Comparison of ENCODE assay signal across 8 cellular contexts in genomic region chr22:23218053-23218866, GRCh38. TPM values are rescaled to one million over a fixed set of nuclear protein-coding genes. Genes with fewer than 3 reads are reported as not detected.
DNase-seq lines count a peak whose midpoint lies in the region; ATAC-seq and TF ChIP-seq lines count a peak whose summit lies in the region.

No MANE protein-coding gene starts in this region.

- POLR2A ChIA-PET in A673 (lab: Charles Lee; ENCODE audit: low non-redundant PET): no interaction called here

- H3K9me3 ChIP-seq in A673 (ENCODE audit: low read depth, low read length, poor library complexity, severe bottlenecking): no peaks in the 10 kb centered on the region
- no peaks in the 10 kb centered on the region for H3K9me3 ChIP-seq in HUES64 (ENCODE audit: insufficient read depth, low read depth, low read length)

- H3K4me1 Mint-ChIP-seq in nephron progenitor cell: peaks cover 78% of the 10 kb centered on the region

- peaks cover 12% of the 10 kb centered on the region for H3K27me3 Mint-ChIP-seq in nephron progenitor cell (ENCODE audit: low read depth, poor library complexity)

- H3K4me1 ChIP-seq in A673 (ENCODE audit: insufficient read depth, low read length, poor library complexity, severe bottlenecking) (peaks cover 43% of the 10 kb centered on the region), HUES64 (ENCODE audit: insufficient read depth, low read length) (peaks cover 40% of the 10 kb centered on the region)

- H3K9me3 Mint-ChIP-seq in nephron progenitor cell: no peaks in the 10 kb centered on the region

- 90% methylated on average over 12 of the region's 12 CpGs for WGBS in HUES64

- H3K36me3 ChIP-seq in A673 (ENCODE audit: insufficient read depth, low read length, poor library complexity, severe bottlenecking) (no peaks in the 10 kb centered on the region), HUES64 (ENCODE audit: insufficient read depth, low read length) (no peaks in the 10 kb centered on the region)

- H3K4me3 ChIP-seq in A673 (ENCODE audit: low read depth, low read length, poor library complexity, severe bottlenecking) (no peak overlapping the region), HUES64 (ENCODE audit: low read length) (no peak overlapping the region)

- H3K27me3 ChIP-seq in A673 (replicated peaks; ENCODE audit: insufficient read depth, low read depth, low read length, poor library complexity) (no peaks in the 10 kb centered on the region), HUES64 (ENCODE audit: insufficient read depth, low read length) (no peaks in the 10 kb centered on the region)

- peak overlapping the region; percentile 69 for H3K4me3 Mint-ChIP-seq in nephron progenitor cell

- H3K27ac ChIP-seq in A673 (ENCODE audit: low read depth, low read length, poor library complexity, severe bottlenecking) (peak overlapping the region; percentile 49), HUES64 (ENCODE audit: low read depth, low read length) (peak overlapping the region; percentile 48; the same call in 1 of the 2 replicates), cingulate gyrus (ENCODE audit: low read depth, low read length) (peak overlapping the region; percentile 54)

- no peak for DNase-seq in A673 (ENCODE audit: low spot score)
- DNase-seq in nephron progenitor cell: no peak
- DNase-seq in posterior vena cava (ENCODE audit: low spot score): no peak
- DNase-seq in NCI-H2029 (lab: John Stamatoyannopoulos, UW): no peak

- H3K36me3 Mint-ChIP-seq in nephron progenitor cell (ENCODE audit: low read depth): no peaks in the 10 kb centered on the region

- TF ChIP-seq CTCF in A673 (conservative IDR thresholded peaks at IDR 0.05; ENCODE audit: low read depth, low read length) (no peak), nephron progenitor cell (IDR thresholded peaks at IDR 0.05) (no peak)

- intact Hi-C loops in A673 (cut with micrococcal nuclease; ENCODE audit: unreplicated experiment) (no loop called here), posterior vena cava (cut with DNase I) (loop anchor here in 1 of 2 donors (5.0 kb wide), 1 partner anchor 36 kb away; the partner anchor contains the start of gene BCR)

- peak overlapping the region; percentile 94 for H3K27ac Mint-ChIP-seq in nephron progenitor cell

- ATAC-seq in HG02973 (IDR thresholded peaks at IDR 0.05; ENCODE audit: unreplicated experiment) (no peak), GM21381 (IDR thresholded peaks at IDR 0.05; ENCODE audit: unreplicated experiment) (no peak)

- CTCF ChIA-PET in A673 (lab: Charles Lee): no interaction called here

- H3K9ac ChIP-seq in HUES64 (ENCODE audit: low read depth, low read length): no peak overlapping the region

- no TSS peak for BruUV-seq in A673 (replicated peaks; lab: Mats Ljungman, UMichigan)

RNA-seq across cellular contexts. Expression of gene BCR, which starts 38.0 kb away (rescaled TPM):
- total RNA-seq in A673 (2021) (62.5 and 63.1 TPM in 2 replicates), posterior vena cava (10 to 100 TPM; 40.3 to 47.4 TPM)
- 44.2 TPM for polyA plus RNA-seq in HUES64 (2013, experiment 1 of 2)
- polyA plus RNA-seq in HUES64 (2013, experiment 2 of 2): 49.3 TPM
